2 cellular contexts compared by ENCODE assay signal in the genomic region with DNA sequence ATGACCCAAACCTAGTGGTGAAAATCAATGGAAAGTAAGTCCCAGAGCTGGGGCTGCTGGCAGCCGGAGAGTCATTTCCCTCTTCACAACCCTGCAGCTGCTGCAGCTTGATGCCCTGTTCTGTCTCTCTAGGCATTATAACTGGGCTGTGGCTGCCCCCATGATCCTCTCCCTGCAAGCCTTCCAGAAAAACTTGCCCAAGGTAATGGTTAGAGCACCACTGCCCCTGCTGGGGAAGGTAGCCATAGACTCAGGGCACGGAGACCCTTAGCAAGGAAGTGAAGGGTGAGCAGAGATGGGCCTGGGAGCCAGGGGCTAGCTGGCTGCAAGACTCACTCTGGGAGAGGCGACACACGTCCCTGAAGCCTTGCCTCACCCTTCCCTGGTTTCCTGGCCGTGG.
TF ChIP-seq lines count a peak whose summit lies in the region.

No MANE protein-coding gene starts in this region.

TF ChIP-seq in IMR-90, 13 proteins besides CTCF, POLR2A, EP300 and RAD21:
- TF ChIP-seq NFE2L2 (IDR thresholded peaks at IDR 0.05; ENCODE audit: low read depth, low read length) (no peak), RFX5 (IDR thresholded peaks at IDR 0.05; ENCODE audit: low read depth, low read length) (no peak), FOS (IDR thresholded peaks at IDR 0.05; ENCODE audit: low read depth, low read length) (no peak), MXI1 (IDR thresholded peaks at IDR 0.05; ENCODE audit: borderline replicate concordance, low read depth, low read length) (no peak), RCOR1 (IDR thresholded peaks at IDR 0.05; ENCODE audit: insufficient replicate concordance, low read length) (no peak), MAZ (IDR thresholded peaks at IDR 0.05; ENCODE audit: borderline replicate concordance, low read depth, low read length) (no peak), SMC3 (IDR thresholded peaks at IDR 0.05; ENCODE audit: low read depth, low read length) (no peak), MAFK (IDR thresholded peaks at IDR 0.05; ENCODE audit: low read depth, low read length) (no peak), BHLHE40 (IDR thresholded peaks at IDR 0.05; ENCODE audit: low read depth, low read length) (no peak), CEBPB (IDR thresholded peaks at IDR 0.05; ENCODE audit: low read depth, low read length) (no peak), CHD1 (IDR thresholded peaks at IDR 0.05; ENCODE audit: low read depth, low read length) (no peak)
- TF ChIP-seq, protein P1, sequence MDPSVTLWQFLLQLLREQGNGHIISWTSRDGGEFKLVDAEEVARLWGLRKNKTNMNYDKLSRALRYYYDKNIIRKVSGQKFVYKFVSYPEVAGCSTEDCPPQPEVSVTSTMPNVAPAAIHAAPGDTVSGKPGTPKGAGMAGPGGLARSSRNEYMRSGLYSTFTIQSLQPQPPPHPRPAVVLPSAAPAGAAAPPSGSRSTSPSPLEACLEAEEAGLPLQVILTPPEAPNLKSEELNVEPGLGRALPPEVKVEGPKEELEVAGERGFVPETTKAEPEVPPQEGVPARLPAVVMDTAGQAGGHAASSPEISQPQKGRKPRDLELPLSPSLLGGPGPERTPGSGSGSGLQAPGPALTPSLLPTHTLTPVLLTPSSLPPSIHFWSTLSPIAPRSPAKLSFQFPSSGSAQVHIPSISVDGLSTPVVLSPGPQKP (IDR thresholded peaks at IDR 0.05; ENCODE audit: borderline replicate concordance, low read depth, low read length), result no peak
- TF ChIP-seq, protein P2, sequence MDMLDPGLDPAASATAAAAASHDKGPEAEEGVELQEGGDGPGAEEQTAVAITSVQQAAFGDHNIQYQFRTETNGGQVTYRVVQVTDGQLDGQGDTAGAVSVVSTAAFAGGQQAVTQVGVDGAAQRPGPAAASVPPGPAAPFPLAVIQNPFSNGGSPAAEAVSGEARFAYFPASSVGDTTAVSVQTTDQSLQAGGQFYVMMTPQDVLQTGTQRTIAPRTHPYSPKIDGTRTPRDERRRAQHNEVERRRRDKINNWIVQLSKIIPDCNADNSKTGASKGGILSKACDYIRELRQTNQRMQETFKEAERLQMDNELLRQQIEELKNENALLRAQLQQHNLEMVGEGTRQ (IDR thresholded peaks at IDR 0.05; ENCODE audit: low read depth, low read length), result no peak

TF ChIP-seq in K562, 482 proteins besides CTCF, POLR2A, EP300 and RAD21:
- TF ChIP-seq, protein P3, sequence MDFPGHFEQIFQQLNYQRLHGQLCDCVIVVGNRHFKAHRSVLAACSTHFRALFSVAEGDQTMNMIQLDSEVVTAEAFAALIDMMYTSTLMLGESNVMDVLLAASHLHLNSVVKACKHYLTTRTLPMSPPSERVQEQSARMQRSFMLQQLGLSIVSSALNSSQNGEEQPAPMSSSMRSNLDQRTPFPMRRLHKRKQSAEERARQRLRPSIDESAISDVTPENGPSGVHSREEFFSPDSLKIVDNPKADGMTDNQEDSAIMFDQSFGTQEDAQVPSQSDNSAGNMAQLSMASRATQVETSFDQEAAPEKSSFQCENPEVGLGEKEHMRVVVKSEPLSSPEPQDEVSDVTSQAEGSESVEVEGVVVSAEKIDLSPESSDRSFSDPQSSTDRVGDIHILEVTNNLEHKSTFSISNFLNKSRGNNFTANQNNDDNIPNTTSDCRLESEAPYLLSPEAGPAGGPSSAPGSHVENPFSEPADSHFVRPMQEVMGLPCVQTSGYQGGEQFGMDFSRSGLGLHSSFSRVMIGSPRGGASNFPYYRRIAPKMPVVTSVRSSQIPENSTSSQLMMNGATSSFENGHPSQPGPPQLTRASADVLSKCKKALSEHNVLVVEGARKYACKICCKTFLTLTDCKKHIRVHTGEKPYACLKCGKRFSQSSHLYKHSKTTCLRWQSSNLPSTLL (IDR thresholded peaks at IDR 0.05), result no peak
- TF ChIP-seq ZNF445 (CRISPR knock-in tag; IDR thresholded peaks at IDR 0.05; ENCODE audit: low read depth) (no peak), SMARCE1 (IDR thresholded peaks at IDR 0.05) (no peak), NCOA6 (IDR thresholded peaks at IDR 0.05) (no peak), BMI1 (IDR thresholded peaks at IDR 0.05; ENCODE audit: low read length) (no peak), FOXP1 (CRISPR knock-in tag; IDR thresholded peaks at IDR 0.05) (no peak), MAFG (tag; conservative IDR thresholded peaks at IDR 0.05) (no peak), MTF1 (CRISPR knock-in tag; IDR thresholded peaks at IDR 0.05; ENCODE audit: borderline replicate concordance) (no peak), ZNF184 (CRISPR knock-in tag; IDR thresholded peaks at IDR 0.05) (no peak), SMAD2 (IDR thresholded peaks at IDR 0.05; ENCODE audit: low read depth, low read length) (no peak), NEUROD1 (IDR thresholded peaks at IDR 0.05; ENCODE audit: borderline replicate concordance, low read depth, low read length, partially characterized antibody) (no peak), CREM (IDR thresholded peaks at IDR 0.05; ENCODE audit: low read depth) (no peak)
- TF ChIP-seq, protein P4, sequence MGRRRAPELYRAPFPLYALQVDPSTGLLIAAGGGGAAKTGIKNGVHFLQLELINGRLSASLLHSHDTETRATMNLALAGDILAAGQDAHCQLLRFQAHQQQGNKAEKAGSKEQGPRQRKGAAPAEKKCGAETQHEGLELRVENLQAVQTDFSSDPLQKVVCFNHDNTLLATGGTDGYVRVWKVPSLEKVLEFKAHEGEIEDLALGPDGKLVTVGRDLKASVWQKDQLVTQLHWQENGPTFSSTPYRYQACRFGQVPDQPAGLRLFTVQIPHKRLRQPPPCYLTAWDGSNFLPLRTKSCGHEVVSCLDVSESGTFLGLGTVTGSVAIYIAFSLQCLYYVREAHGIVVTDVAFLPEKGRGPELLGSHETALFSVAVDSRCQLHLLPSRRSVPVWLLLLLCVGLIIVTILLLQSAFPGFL (CRISPR knock-in tag; IDR thresholded peaks at IDR 0.05), result no peak
- TF ChIP-seq, protein P5, sequence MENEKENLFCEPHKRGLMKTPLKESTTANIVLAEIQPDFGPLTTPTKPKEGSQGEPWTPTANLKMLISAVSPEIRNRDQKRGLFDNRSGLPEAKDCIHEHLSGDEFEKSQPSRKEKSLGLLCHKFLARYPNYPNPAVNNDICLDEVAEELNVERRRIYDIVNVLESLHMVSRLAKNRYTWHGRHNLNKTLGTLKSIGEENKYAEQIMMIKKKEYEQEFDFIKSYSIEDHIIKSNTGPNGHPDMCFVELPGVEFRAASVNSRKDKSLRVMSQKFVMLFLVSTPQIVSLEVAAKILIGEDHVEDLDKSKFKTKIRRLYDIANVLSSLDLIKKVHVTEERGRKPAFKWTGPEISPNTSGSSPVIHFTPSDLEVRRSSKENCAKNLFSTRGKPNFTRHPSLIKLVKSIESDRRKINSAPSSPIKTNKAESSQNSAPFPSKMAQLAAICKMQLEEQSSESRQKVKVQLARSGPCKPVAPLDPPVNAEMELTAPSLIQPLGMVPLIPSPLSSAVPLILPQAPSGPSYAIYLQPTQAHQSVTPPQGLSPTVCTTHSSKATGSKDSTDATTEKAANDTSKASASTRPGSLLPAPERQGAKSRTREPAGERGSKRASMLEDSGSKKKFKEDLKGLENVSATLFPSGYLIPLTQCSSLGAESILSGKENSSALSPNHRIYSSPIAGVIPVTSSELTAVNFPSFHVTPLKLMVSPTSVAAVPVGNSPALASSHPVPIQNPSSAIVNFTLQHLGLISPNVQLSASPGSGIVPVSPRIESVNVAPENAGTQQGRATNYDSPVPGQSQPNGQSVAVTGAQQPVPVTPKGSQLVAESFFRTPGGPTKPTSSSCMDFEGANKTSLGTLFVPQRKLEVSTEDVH (IDR thresholded peaks at IDR 0.05; ENCODE audit: low read depth, partially characterized antibody), result no peak
